ENCODE assay signal across 8 cellular contexts in genomic region chr1:184160236-184160635, GRCh38.
DNase-seq lines count a peak whose midpoint lies in the region; ATAC-seq lines count a peak whose summit lies in the region.

No MANE protein-coding gene starts in this region.

- H3K36me3 Mint-ChIP-seq in activated T-helper 2 cell treated with anti-CD3 and anti-CD28 coated beads, Interferon-gamma antibody, Interleukin-2, Interleukin-4, amounts not matched to agents 10 μg/mL and 5 μg/mL and 100 μg/mL, durations not matched to agents 14 hours and 24 hours and 36 hours (ENCODE audit: low read depth): peaks cover 3% of the 10 kb centered on the region

- H3K9me3 Mint-ChIP-seq in activated T-helper 2 cell treated with anti-CD3 and anti-CD28 coated beads, Interferon-gamma antibody, Interleukin-2, Interleukin-4, amounts not matched to agents 10 μg/mL and 5 μg/mL and 100 μg/mL, durations not matched to agents 14 hours and 24 hours and 36 hours: peaks cover 9% of the 10 kb centered on the region

- DNase-seq in GM04503 (ENCODE audit: low read depth) (peak; percentile 46), non-pigmented ciliary epithelial cell (ENCODE audit: low read depth) (peak; percentile 80), left ventricle myocardium superior (no peak), NCI-H510A treated with DMSO at 0.1 percent for 48 hours (lab: John Stamatoyannopoulos, UW) (no peak)
- peak; percentile 51 for DNase-seq in activated T-helper 2 cell treated with anti-CD3 and anti-CD28 coated beads, Interferon-gamma antibody, Interleukin-2, Interleukin-4, amounts not matched to agents 10 μg/mL and 5 μg/mL and 100 μg/mL, durations not matched to agents 14 hours and 24 hours and 36 hours (ENCODE audit: low spot score)
- DNase-seq in effector CD8-positive, alpha-beta T cell (lab: John Stamatoyannopoulos, UW): no peak

- no peak overlapping the region for H3K4me3 Mint-ChIP-seq in activated T-helper 2 cell treated with anti-CD3 and anti-CD28 coated beads, Interferon-gamma antibody, Interleukin-2, Interleukin-4, amounts not matched to agents 10 μg/mL and 5 μg/mL and 100 μg/mL, durations not matched to agents 14 hours and 24 hours and 36 hours (ENCODE audit: low read depth)

- ATAC-seq in HG02870 (IDR thresholded peaks at IDR 0.05; ENCODE audit: unreplicated experiment) (peak; percentile 39), left ventricle myocardium superior (no peak), GM19463 (IDR thresholded peaks at IDR 0.05; ENCODE audit: unreplicated experiment) (no peak)

- intact Hi-C loops in activated T-helper 2 cell treated with anti-CD3 and anti-CD28 coated beads, Interferon-gamma antibody, Interleukin-2, Interleukin-4, amounts not matched to agents 10 μg/mL and 5 μg/mL and 100 μg/mL, durations not matched to agents 14 hours and 24 hours and 36 hours (cut with micrococcal nuclease): loop anchor here (1.0 to 10.0 kb wide), 17 partner anchors 34 to 1405 kb away; partner anchors contain the start of genes APOBEC4, ARPC5, C1orf21 and EDEM3
- intact Hi-C loops in left ventricle myocardium superior (cut with micrococcal nuclease): no loop called here

- H3K27me3 Mint-ChIP-seq in activated T-helper 2 cell treated with anti-CD3 and anti-CD28 coated beads, Interferon-gamma antibody, Interleukin-2, Interleukin-4, amounts not matched to agents 10 μg/mL and 5 μg/mL and 100 μg/mL, durations not matched to agents 14 hours and 24 hours and 36 hours (ENCODE audit: low read depth): peaks cover 1% of the 10 kb centered on the region

- H3K4me1 Mint-ChIP-seq in activated T-helper 2 cell treated with anti-CD3 and anti-CD28 coated beads, Interferon-gamma antibody, Interleukin-2, Interleukin-4, amounts not matched to agents 10 μg/mL and 5 μg/mL and 100 μg/mL, durations not matched to agents 14 hours and 24 hours and 36 hours (ENCODE audit: low read depth): peaks cover 18% of the 10 kb centered on the region

- H3K27ac Mint-ChIP-seq in activated T-helper 2 cell treated with anti-CD3 and anti-CD28 coated beads, Interferon-gamma antibody, Interleukin-2, Interleukin-4, amounts not matched to agents 10 μg/mL and 5 μg/mL and 100 μg/mL, durations not matched to agents 14 hours and 24 hours and 36 hours: no peak overlapping the region

Comparison
In these comparisons a context has a peak if more than half of its experiments do, and no peak if none do; other contexts are left out.
1. DNase-seq: peak in GM04503 (single experiment), activated T-helper 2 cell treated with anti-CD3 and anti-CD28 coated beads, Interferon-gamma antibody, Interleukin-2, Interleukin-4, amounts not matched to agents 10 μg/mL and 5 μg/mL and 100 μg/mL, durations not matched to agents 14 hours and 24 hours and 36 hours (single experiment) and non-pigmented ciliary epithelial cell (single experiment); none in left ventricle myocardium superior (single experiment), effector CD8-positive, alpha-beta T cell (single experiment) and NCI-H510A treated with DMSO at 0.1 percent for 48 hours (single experiment).